Comparison of ENCODE assay signal across 29 cellular contexts in the genomic region with DNA sequence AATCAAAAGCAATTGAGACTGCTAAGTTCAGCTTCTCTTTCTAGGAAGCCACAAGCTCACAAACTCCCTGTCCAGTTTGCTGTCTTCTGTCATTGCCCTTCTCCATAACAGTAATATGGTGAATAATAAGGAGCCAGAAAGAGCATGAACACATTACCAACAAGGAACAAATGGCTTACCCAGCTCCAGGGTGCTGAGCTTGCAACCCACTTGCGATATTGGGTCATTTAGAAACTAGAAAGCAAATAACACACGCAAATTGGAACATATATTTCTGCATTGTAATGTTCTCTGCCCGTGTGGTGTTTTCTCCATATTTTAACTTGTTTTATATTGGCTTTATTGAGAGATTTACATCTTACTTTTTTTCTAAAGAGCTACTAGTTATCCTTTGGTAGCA.
"Had no signal": no experiment of that assay in that cellular context is flagged by ENCODE, and none has a peak within 500 bp of the region (broad histone marks: within the 10 kb centered on the region; RNA-seq: fewer than 3 reads in every experiment).

No MANE protein-coding gene starts in this region.

- H3K27me3 ChIP-seq: left lung, pancreas, suprapubic skin, tibial artery, upper lobe of right lung had no signal

- H3K9me3 ChIP-seq: left lung, lower lobe of right lung, pancreas, prostate gland, suprapubic skin, thoracic aorta, tibial artery, upper lobe of right lung had no signal

- H3K4me3 ChIP-seq: left lung, lower lobe of right lung, pancreas, prostate gland, skin epidermis, suprapubic skin, thoracic aorta, tibial artery, upper lobe of right lung had no signal

- ATAC-seq: left colon; left lung; lower lobe of right lung; naive thymus-derived CD8-positive, alpha-beta T cell; pancreas; right cardiac atrium; sciatic nerve; stimulated activated naive B cell treated with anti-CD40 and anti-IgM and Interleukin-4, amounts not matched to agents 10 μg/mL and 1 μg/mL and 100 μg/mL, for 72 hours; upper lobe of right lung had no signal

- H3K36me3 ChIP-seq: left lung, lower lobe of right lung, pancreas, prostate gland, suprapubic skin, thoracic aorta, tibial artery, upper lobe of right lung had no signal

- DNase-seq: hypothalamus; immature natural killer cell; kidney; left colon; left lung; lower lobe of right lung; mammary epithelial cell; mesenchymal stem cell; naive thymus-derived CD8-positive, alpha-beta T cell; nucleus accumbens; pancreas; posterior cingulate gyrus; retina; right cardiac atrium; stimulated activated CD4-positive, alpha-beta T cell treated with anti-CD3 and anti-CD28 coated beads, Interleukin-12 subunit alpha, Interleukin-12 subunit beta, amount 100 ng/mL, for 4 hours; stimulated activated CD4-positive, alpha-beta T cell treated with anti-CD3 and anti-CD28 coated beads, Interleukin-15, amount 100 ng/mL, for 24 hours; stimulated activated CD4-positive, alpha-beta T cell treated with anti-CD3 and anti-CD28 coated beads, Interleukin-2, amount 100 ng/mL, for 24 hours; stimulated activated CD4-positive, alpha-beta T cell treated with anti-CD3 and anti-CD28 coated beads, Interleukin-4, amount 100 ng/mL, for 1 hour; stimulated activated naive B cell treated with anti-CD40 and anti-IgM and Interleukin-4, amounts not matched to agents 10 μg/mL and 1 μg/mL and 100 μg/mL, for 72 hours; tibial artery; trophoblast cell; upper lobe of right lung had no signal

- FAIRE-seq: islet of Langerhans, kidney, pancreas, urothelium cell line had no signal

- H3K4me1 ChIP-seq: left lung, lower lobe of right lung, pancreas, prostate gland, suprapubic skin, tibial artery, upper lobe of right lung had no signal

- H3K27ac ChIP-seq: left lung, lower lobe of right lung, pancreas, prostate gland, skin epidermis, suprapubic skin, thoracic aorta, tibial artery, upper lobe of right lung had no signal
